ENCODE assay signal across 8 cellular contexts in the genomic region with DNA sequence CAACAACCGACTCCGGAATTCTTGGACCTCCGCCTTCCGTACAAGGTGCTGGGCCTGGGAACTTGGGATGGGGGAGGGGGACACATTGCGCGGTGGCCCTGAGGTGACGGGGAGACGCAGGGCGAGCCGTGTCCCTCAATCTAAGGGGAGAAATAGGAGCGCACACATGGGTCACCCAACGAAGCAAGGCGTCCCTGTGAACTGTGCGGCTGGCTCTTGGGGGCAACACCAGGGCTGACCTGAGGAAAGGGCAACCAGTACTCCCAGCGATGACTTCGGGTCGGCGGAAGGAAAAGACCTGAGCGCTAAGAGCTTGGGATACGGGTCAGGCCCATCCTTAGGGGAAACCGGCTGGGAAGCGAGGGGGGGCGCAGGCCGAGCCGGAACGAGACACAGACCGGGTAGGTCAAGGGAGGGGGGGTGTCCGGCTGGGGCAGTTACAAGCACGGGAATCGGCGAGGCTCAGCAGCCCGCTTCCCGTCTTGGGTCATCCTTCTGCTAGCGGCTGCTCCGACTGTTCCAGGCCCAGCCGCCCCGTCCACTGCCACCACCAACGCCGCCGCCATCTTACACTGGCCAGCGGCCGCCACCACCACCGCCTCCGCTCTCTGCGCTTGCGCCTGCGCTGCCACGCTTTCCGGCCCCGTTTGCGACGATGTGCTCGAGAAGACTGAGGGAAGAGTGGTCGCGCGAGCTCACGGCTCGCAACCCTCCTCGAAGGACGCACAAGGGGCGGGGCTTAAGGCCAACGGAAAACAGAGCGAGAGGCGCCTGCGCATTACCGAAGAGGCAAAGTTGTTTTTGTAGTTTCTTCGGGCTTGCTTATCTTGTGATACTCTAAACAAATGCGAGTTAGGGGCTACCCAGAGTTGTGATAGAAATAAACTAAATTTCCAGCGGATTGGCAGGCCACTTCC. TPM values are rescaled to one million over a fixed set of nuclear protein-coding genes. Genes with fewer than 3 reads are reported as not detected.
DNase-seq lines count a peak whose midpoint lies in the region; ATAC-seq, FAIRE-seq and TF ChIP-seq lines count a peak whose summit lies in the region.

A gene (minus strand): TSS at position 672 of the 917 bp plus-strand sequence. CDS start 18,541 bp downstream, outside the sequence.

- peak; percentile 72 for FAIRE-seq in endometrium (lab: Jason Lieb, UNC)

- DNase-seq in Calu3 (peak; percentile 98), mesothelial cell of epicardium (ENCODE audit: low spot score in 2 of 2, unreplicated experiment in 2 of 2) (peak; percentile 96 to 98)
- peak; percentile 97 for DNase-seq in activated CD8-positive, alpha-beta memory T cell treated with anti-CD3 and anti-CD28 coated beads, Interleukin-2, amount 50 U/mL, for 4 hours
- DNase-seq in stimulated activated CD8-positive, alpha-beta memory T cell treated with anti-CD3 and anti-CD28 coated beads, Interleukin-15, amount 100 ng/mL, for 48 hours (ENCODE audit: low read depth in 2 of 2), result peak; percentile 97 to 98

- H3K9me3 ChIP-seq in HUES64 (ENCODE audit: insufficient read depth, low read depth, low read length) (no peaks in the 10 kb centered on the region), OCI-LY1 (ENCODE audit: low read length) (no peaks in the 10 kb centered on the region)

- H3K9me3 Mint-ChIP-seq in Calu3 (ENCODE audit: low read depth, unreplicated experiment) (no peaks in the 10 kb centered on the region), mesothelial cell of epicardium (no peaks in the 10 kb centered on the region)

- intact Hi-C loops in Calu3 (cut with micrococcal nuclease; ENCODE audit: unreplicated experiment), result no loop called here

- BruUV-seq in Calu3 (replicated peaks; lab: Mats Ljungman, UMichigan), result no TSS peak

- no peaks in the 10 kb centered on the region for H4K20me1 ChIP-seq in OCI-LY1 (ENCODE audit: insufficient read depth, low read length)

- peak within 1 kb of the TSS; percentile 91 for H3K4me2 ChIP-seq in OCI-LY1 (ENCODE audit: low read length)

- H3K36me3 ChIP-seq in HUES64 (ENCODE audit: insufficient read depth, low read length), result peaks cover 5% of the 10 kb centered on the region; the same call in 1 of the 2 replicates
- peaks cover 5% of the 10 kb centered on the region; the same call in 1 of the 2 replicates for H3K36me3 ChIP-seq in OCI-LY1 (ENCODE audit: insufficient read depth, low read length)

- peak within 1 kb of the TSS; percentile 98 for H3K27ac ChIP-seq in HUES64 (ENCODE audit: low read depth, low read length)
- H3K27ac ChIP-seq in OCI-LY1 (ENCODE audit: low read depth, low read length, poor library complexity, severe bottlenecking), result peak within 1 kb of the TSS; percentile 62

- H3K79me2 ChIP-seq in OCI-LY1 (ENCODE audit: insufficient read depth, low read length), result peaks cover 34% of the 10 kb centered on the region

- H3K9ac ChIP-seq in HUES64 (ENCODE audit: low read depth, low read length) (peak within 1 kb of the TSS; percentile 95), OCI-LY1 (ENCODE audit: low read length) (peak within 1 kb of the TSS; percentile 96)

- peak; percentile 74 for ATAC-seq in GM21447 (IDR thresholded peaks at IDR 0.05; ENCODE audit: unreplicated experiment)

- peak within 1 kb of the TSS; percentile 98 for H3K27ac Mint-ChIP-seq in Calu3 (ENCODE audit: unreplicated experiment)
- H3K27ac Mint-ChIP-seq in mesothelial cell of epicardium, result peak within 1 kb of the TSS; percentile 100

- CTCF ChIA-PET in Calu3 (lab: Charles Lee), result interaction anchor here (0.6 to 2.7 kb wide), 7 partner anchors 10 to 176 kb away, joined by 3 to 11 read pairs (median 5); a partner anchor contains a TSS

- under 1% methylated on average over 69 of the region's 69 CpGs for WGBS in HUES64

- H3K27me3 Mint-ChIP-seq in Calu3 (ENCODE audit: unreplicated experiment), result peaks cover 5% of the 10 kb centered on the region
- H3K27me3 Mint-ChIP-seq in mesothelial cell of epicardium (ENCODE audit: low read depth), result peaks cover 18% of the 10 kb centered on the region

- H3K4me1 Mint-ChIP-seq in Calu3 (ENCODE audit: low read depth, unreplicated experiment) (peaks cover 12% of the 10 kb centered on the region), mesothelial cell of epicardium (peaks cover 46% of the 10 kb centered on the region)

- H3K9me2 ChIP-seq in OCI-LY1 (ENCODE audit: low read depth, low read length), result no peaks in the 10 kb centered on the region

- H3K36me3 Mint-ChIP-seq in Calu3 (ENCODE audit: insufficient read depth, unreplicated experiment), result peaks cover 33% of the 10 kb centered on the region
- peaks cover 5% of the 10 kb centered on the region for H3K36me3 Mint-ChIP-seq in mesothelial cell of epicardium

- no peak for TF ChIP-seq CTCF in Calu3 (IDR thresholded peaks at IDR 0.05; ENCODE audit: unreplicated experiment)
- TF ChIP-seq CTCF in OCI-LY1 (IDR thresholded peaks at IDR 0.05; ENCODE audit: low read length), result no peak; the same call in 1 of the 2 replicates
- no peak for TF ChIP-seq CTCF in mesothelial cell of epicardium (IDR thresholded peaks at IDR 0.05; ENCODE audit: unreplicated experiment)

- H3K4me3 ChIP-seq in HUES64 (ENCODE audit: low read length) (peak within 1 kb of the TSS; percentile 91), OCI-LY1 (ENCODE audit: low read depth, low read length, poor library complexity, severe bottlenecking) (peak within 1 kb of the TSS; percentile 96)

- H3K4me3 Mint-ChIP-seq in Calu3 (ENCODE audit: low read depth, unreplicated experiment) (peak within 1 kb of the TSS; percentile 93), mesothelial cell of epicardium (peak within 1 kb of the TSS; percentile 99)

- H3F3A ChIP-seq in OCI-LY1 (ENCODE audit: insufficient read depth, low read length), result no peaks in the 10 kb centered on the region

- H3K4me1 ChIP-seq in HUES64 (ENCODE audit: insufficient read depth, low read length), result peaks cover 17% of the 10 kb centered on the region
- H3K4me1 ChIP-seq in OCI-LY1 (ENCODE audit: insufficient read depth, low read length, severe bottlenecking), result peaks cover 36% of the 10 kb centered on the region

- peak within 1 kb of the TSS; percentile 47; the same call in 1 of the 2 replicates for H2AFZ ChIP-seq in OCI-LY1 (ENCODE audit: low read length)

- H3K27me3 ChIP-seq in HUES64 (ENCODE audit: insufficient read depth, low read length) (no peaks in the 10 kb centered on the region), OCI-LY1 (ENCODE audit: insufficient read depth, low read length) (no peaks in the 10 kb centered on the region)

RNA-seq across cellular contexts. Expression of the gene that starts here (rescaled TPM):
- 119 and 126 TPM in 2 replicates for total RNA-seq in Calu3 (2022)
- 54.5 TPM for polyA plus RNA-seq in HUES64 (2013, experiment 1 of 2)
- polyA plus RNA-seq in HUES64 (2013, experiment 2 of 2), result 58.1 TPM
- 276 to 299 TPM (median 287 TPM) in 3 replicates for total RNA-seq in mesothelial cell of epicardium

Comparison
In these comparisons a context has a peak if more than half of its experiments do, and no peak if none do; other contexts are left out.
1. Peak in every context shown above with its lines: DNase-seq, ATAC-seq, H3K4me3 ChIP-seq and H3K27ac ChIP-seq.